In genomic region chr1:99005142-99005491, GRCh38 we compare ENCODE assay signal across 9 cellular contexts. TPM values are rescaled to one million over a fixed set of nuclear protein-coding genes. Genes with fewer than 3 reads are reported as not detected.
DNase-seq lines count a peak whose midpoint lies in the region; ATAC-seq, FAIRE-seq and TF ChIP-seq lines count a peak whose summit lies in the region.
"Had no signal": no experiment of that assay in that cellular context is flagged by ENCODE, and none has a peak within 500 bp of the region (broad histone marks: within the 10 kb centered on the region; RNA-seq: fewer than 3 reads in every experiment).

No MANE protein-coding gene starts in this region.

- H3K4me1 ChIP-seq in ACC112 (ENCODE audit: control insufficient read depth, insufficient read depth, low read length, unreplicated experiment), result no peaks in the 10 kb centered on the region

- peaks cover 0 to 2% (median 0%) of the 10 kb centered on the region in 7 donors for H3K9me3 Mint-ChIP-seq in naive B cell

- peak; percentile 36 for DNase-seq in H7
- DNase-seq in choroid plexus epithelial cell (ENCODE audit: low read depth), result peak; percentile 6
- DNase-seq in naive B cell, result no peak
- no peak for DNase-seq in GM19239 (ENCODE audit: insufficient read length, low spot score)
- DNase-seq in NCI-H1092 (lab: John Stamatoyannopoulos, UW), result no peak

- H3K36me3 ChIP-seq in ACC112 (ENCODE audit: insufficient read depth, low read length) (no peaks in the 10 kb centered on the region), H7 (replicated peaks; ENCODE audit: control insufficient read depth, insufficient read depth, low read length) (no peaks in the 10 kb centered on the region)

- no peak overlapping the region for H3K27ac ChIP-seq in ACC112 (ENCODE audit: low read depth, low read length)

- H3K79me2 ChIP-seq in ACC112 (ENCODE audit: control insufficient read depth, insufficient read depth, low read length, unreplicated experiment), result no peaks in the 10 kb centered on the region

- no peak for ATAC-seq in naive B cell (ENCODE audit: low read depth in 2 of 2)
- no peak for ATAC-seq in HG03159 (IDR thresholded peaks at IDR 0.05; ENCODE audit: unreplicated experiment)
- ATAC-seq in GM19467 (IDR thresholded peaks at IDR 0.05; ENCODE audit: unreplicated experiment), result no peak

- no peaks in the 10 kb centered on the region for H3K36me3 Mint-ChIP-seq in naive B cell

- H3K4me3 ChIP-seq in ACC112 (ENCODE audit: low read depth, low read length), result peak overlapping the region; percentile 77
- H3K4me3 ChIP-seq in H7 (ENCODE audit: insufficient read depth, low read depth, low read length), result peak overlapping the region; percentile 77
- peak overlapping the region; percentile 37 for H3K4me3 ChIP-seq in choroid plexus epithelial cell (ENCODE audit: low read depth, low read length)

- peaks cover 49 to 54% (median 52%) of the 10 kb centered on the region in 3 donors for H3K27me3 Mint-ChIP-seq in naive B cell

- H3K27me3 ChIP-seq in ACC112 (ENCODE audit: insufficient read depth, low read length) (peaks cover 73% of the 10 kb centered on the region), H7 (ENCODE audit: control insufficient read depth, insufficient read depth, low read length) (peaks cover 28% of the 10 kb centered on the region)

- H3K4me1 Mint-ChIP-seq in naive B cell, result peaks cover 0 to 3% (median 0%) of the 10 kb centered on the region in 3 donors

- H3K27ac Mint-ChIP-seq in naive B cell, result no peak overlapping the region

- TF ChIP-seq CTCF in choroid plexus epithelial cell (conservative IDR thresholded peaks at IDR 0.05; ENCODE audit: low read depth, low read length), result no peak

- peak overlapping the region; percentile 94 for H2AFZ ChIP-seq in ACC112 (ENCODE audit: low read length, unreplicated experiment)

- no peak for FAIRE-seq in GM19239 (lab: Jason Lieb, UNC)

- peak overlapping the region in 7 of 8 donors; percentile 12 to 79 (median 48) for H3K4me3 Mint-ChIP-seq in naive B cell

RNA-seq across cellular contexts. Expression of gene PLPPR5, which starts 0.5 kb away (rescaled TPM):
- 0.41 and 0.45 TPM in 2 replicates for total RNA-seq in H7 (2014; rRNA removed; shearing (Covaris generic))
- polyA plus RNA-seq in naive B cell (ENCODE audit: low read depth in 6 of 6), result not detected
- total RNA-seq: myocyte had no signal

Comparison
In these comparisons a context has a peak if more than half of its experiments do, and no peak if none do; other contexts are left out.
1. DNase-seq: peak in H7 (single experiment) and choroid plexus epithelial cell (single experiment); none in naive B cell (single experiment), GM19239 (single experiment) and NCI-H1092 (single experiment).
2. Peak in every context shown above with its lines, with median percentiles within 50 percentile points of each other: H3K4me3 ChIP-seq.